12 cellular contexts compared by ENCODE assay signal in the genomic region with DNA sequence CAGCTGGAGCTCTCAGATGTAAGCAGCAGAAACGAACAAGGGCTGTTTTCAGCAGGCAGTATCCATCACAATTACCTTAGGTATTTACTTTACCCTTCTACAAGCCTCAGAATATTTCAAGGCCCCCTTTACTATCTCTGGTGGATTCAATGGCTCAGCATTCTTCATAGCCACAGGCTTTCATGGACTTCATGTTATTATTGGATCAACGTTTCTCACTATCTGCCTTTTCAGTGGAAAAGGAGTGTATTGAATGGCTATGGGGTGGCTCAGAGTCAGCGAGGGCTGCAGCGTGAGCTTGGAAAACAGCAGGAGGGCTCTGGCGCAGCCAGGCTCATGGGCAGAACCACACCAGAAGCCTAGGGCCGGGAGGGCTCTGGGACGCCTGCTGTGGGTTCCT. TPM values are rescaled to one million over a fixed set of nuclear protein-coding genes. Genes with fewer than 3 reads are reported as not detected.
DNase-seq lines count a peak whose midpoint lies in the region; ATAC-seq and TF ChIP-seq lines count a peak whose summit lies in the region.
"Had no signal": no experiment of that assay in that cellular context is flagged by ENCODE, and none has a peak within 500 bp of the region (broad histone marks: within the 10 kb centered on the region; RNA-seq: fewer than 3 reads in every experiment).

No MANE protein-coding gene starts in this region.

- intact Hi-C loops in left ventricle myocardium inferior (cut with micrococcal nuclease), result no loop called here

- H3K27me3 ChIP-seq in mesenchymal stem cell (ENCODE audit: control insufficient read depth in 1 of 2, insufficient read depth in 1 of 2, low read length in 2 of 2) (no peaks in the 10 kb centered on the region), left ventricle myocardium inferior (ENCODE audit: low read depth) (no peaks in the 10 kb centered on the region)

- H4K91ac ChIP-seq in mesenchymal stem cell (ENCODE audit: low read length), result peak overlapping the region; percentile 6

- no peak overlapping the region for H3K9ac ChIP-seq in mesenchymal stem cell (ENCODE audit: low read length)

- no peak overlapping the region for H3K14ac ChIP-seq in mesenchymal stem cell (ENCODE audit: low read length in 2 of 2)

- H3K27ac Mint-ChIP-seq in activated naive CD8-positive, alpha-beta T cell treated with anti-CD3 and anti-CD28 coated beads for 36 hours, result peak overlapping the region; percentile 63
- H3K27ac Mint-ChIP-seq in stimulated activated effector memory CD8-positive, alpha-beta T cell treated with anti-CD3 and anti-CD28 coated beads, Interleukin-12 subunit alpha, Interleukin-12 subunit beta, amount 100 ng/mL, for 72 hours, result peak overlapping the region; percentile 14

- H3K4me1 ChIP-seq in mesenchymal stem cell (ENCODE audit: control insufficient read depth, insufficient read depth, low read depth, low read length) (peaks cover 11% of the 10 kb centered on the region), left ventricle myocardium inferior (peaks cover 9% of the 10 kb centered on the region)

- no peak overlapping the region for H2BK120ac ChIP-seq in mesenchymal stem cell (ENCODE audit: low read depth, low read length)

- H2BK12ac ChIP-seq in mesenchymal stem cell (ENCODE audit: low read length in 2 of 2), result no peak overlapping the region

- no peaks in the 10 kb centered on the region for H3K36me3 Mint-ChIP-seq in activated naive CD8-positive, alpha-beta T cell treated with anti-CD3 and anti-CD28 coated beads for 36 hours
- H3K36me3 Mint-ChIP-seq in stimulated activated effector memory CD8-positive, alpha-beta T cell treated with anti-CD3 and anti-CD28 coated beads, Interleukin-12 subunit alpha, Interleukin-12 subunit beta, amount 100 ng/mL, for 72 hours, result no peaks in the 10 kb centered on the region

- WGBS in mesenchymal stem cell, result 90% methylated on average over 7 of the region's 7 CpGs

- no peaks in the 10 kb centered on the region for H3K9me3 Mint-ChIP-seq in activated naive CD8-positive, alpha-beta T cell treated with anti-CD3 and anti-CD28 coated beads for 36 hours
- H3K9me3 Mint-ChIP-seq in stimulated activated effector memory CD8-positive, alpha-beta T cell treated with anti-CD3 and anti-CD28 coated beads, Interleukin-12 subunit alpha, Interleukin-12 subunit beta, amount 100 ng/mL, for 72 hours, result no peaks in the 10 kb centered on the region

- no peak for TF ChIP-seq CTCF in left ventricle myocardium inferior (IDR thresholded peaks at IDR 0.05; ENCODE audit: borderline replicate concordance)

- no peak overlapping the region for H2BK5ac ChIP-seq in mesenchymal stem cell (ENCODE audit: low read depth, low read length, poor library complexity, severe bottlenecking)

- no peak overlapping the region for H3K18ac ChIP-seq in mesenchymal stem cell (ENCODE audit: low read depth in 1 of 2, low read length in 2 of 2)

- H4K8ac ChIP-seq in mesenchymal stem cell (ENCODE audit: low read length), result no peak overlapping the region

- no peak overlapping the region for H2AK5ac ChIP-seq in mesenchymal stem cell (ENCODE audit: low read length, severe bottlenecking)

- H3K79me1 ChIP-seq in mesenchymal stem cell (replicated peaks; ENCODE audit: low read length, poor library complexity, severe bottlenecking), result no peaks in the 10 kb centered on the region

- no peak overlapping the region for H3K4ac ChIP-seq in mesenchymal stem cell (ENCODE audit: low read depth in 1 of 2, low read length in 2 of 2)

- H2AFZ ChIP-seq in mesenchymal stem cell (ENCODE audit: low read depth, low read length), result no peak overlapping the region

- peaks cover 50% of the 10 kb centered on the region for H3K4me1 Mint-ChIP-seq in activated naive CD8-positive, alpha-beta T cell treated with anti-CD3 and anti-CD28 coated beads for 36 hours
- peaks cover 28% of the 10 kb centered on the region for H3K4me1 Mint-ChIP-seq in stimulated activated effector memory CD8-positive, alpha-beta T cell treated with anti-CD3 and anti-CD28 coated beads, Interleukin-12 subunit alpha, Interleukin-12 subunit beta, amount 100 ng/mL, for 72 hours

- no peak overlapping the region for H3K4me3 ChIP-seq in mesenchymal stem cell (ENCODE audit: insufficient read depth in 1 of 2, low read depth in 1 of 2, low read length in 2 of 2)
- no peak overlapping the region for H3K4me3 ChIP-seq in left ventricle myocardium inferior

- peak overlapping the region; percentile 4 for H2BK15ac ChIP-seq in mesenchymal stem cell (ENCODE audit: low read depth, poor library complexity, severe bottlenecking)

- H3K4me3 Mint-ChIP-seq in activated naive CD8-positive, alpha-beta T cell treated with anti-CD3 and anti-CD28 coated beads for 36 hours, result no peak overlapping the region
- H3K4me3 Mint-ChIP-seq in stimulated activated effector memory CD8-positive, alpha-beta T cell treated with anti-CD3 and anti-CD28 coated beads, Interleukin-12 subunit alpha, Interleukin-12 subunit beta, amount 100 ng/mL, for 72 hours, result no peak overlapping the region

- H3K9me3 ChIP-seq in mesenchymal stem cell (ENCODE audit: control insufficient read depth, low read length), result no peaks in the 10 kb centered on the region
- H3K9me3 ChIP-seq in left ventricle myocardium inferior (replicated peaks), result no peaks in the 10 kb centered on the region

- H3K27ac ChIP-seq in mesenchymal stem cell (ENCODE audit: low read length, poor library complexity, severe bottlenecking) (no peak overlapping the region), left ventricle myocardium inferior (replicated peaks) (no peak overlapping the region)

- peak; percentile 32 for DNase-seq in ELF-1 (ENCODE audit: low read depth, low spot score)
- DNase-seq in activated naive CD8-positive, alpha-beta T cell treated with anti-CD3 and anti-CD28 coated beads for 36 hours, result no peak
- no peak for DNase-seq in mesenchymal stem cell
- DNase-seq in stimulated activated effector memory CD8-positive, alpha-beta T cell treated with anti-CD3 and anti-CD28 coated beads, Interleukin-12 subunit alpha, Interleukin-12 subunit beta, amount 100 ng/mL, for 72 hours (ENCODE audit: low spot score in 2 of 2), result no peak
- no peak for DNase-seq in left ventricle myocardium inferior
- DNase-seq in NCI-H187 (lab: John Stamatoyannopoulos, UW), result no peak
- DNase-seq: ACHN, NCI-H1436, NCI-H345 had no signal

- H3K36me3 ChIP-seq in mesenchymal stem cell (ENCODE audit: control insufficient read depth in 1 of 2, insufficient read depth in 2 of 2, low read depth in 1 of 2, low read length in 2 of 2), result no peaks in the 10 kb centered on the region
- no peaks in the 10 kb centered on the region for H3K36me3 ChIP-seq in left ventricle myocardium inferior

- H3K4me2 ChIP-seq in mesenchymal stem cell (ENCODE audit: low read length, poor library complexity, severe bottlenecking), result no peak overlapping the region

- H3K27me3 Mint-ChIP-seq in activated naive CD8-positive, alpha-beta T cell treated with anti-CD3 and anti-CD28 coated beads for 36 hours, result no peaks in the 10 kb centered on the region

- ATAC-seq in stimulated activated effector memory CD8-positive, alpha-beta T cell treated with anti-CD3 and anti-CD28 coated beads, Interleukin-12 subunit alpha, Interleukin-12 subunit beta, amount 100 ng/mL, for 72 hours, result no peak
- no peak for ATAC-seq in GM21447 (IDR thresholded peaks at IDR 0.05; ENCODE audit: unreplicated experiment)
- ATAC-seq: HCT116, PC-3 had no signal

- no peak overlapping the region for H3K23ac ChIP-seq in mesenchymal stem cell (ENCODE audit: low read length in 2 of 2)

RNA-seq across cellular contexts. Expression of a gene that starts 16.6 kb away (rescaled TPM):
- not detected for total RNA-seq in activated naive CD8-positive, alpha-beta T cell treated with anti-CD3 and anti-CD28 coated beads for 36 hours
- 6.4 TPM for polyA plus RNA-seq in mesenchymal stem cell (2013, experiment 1 of 2)
- 6.1 TPM for polyA plus RNA-seq in mesenchymal stem cell (2013, experiment 2 of 2)
- total RNA-seq in left ventricle myocardium inferior, result 0.33 TPM
